Comparison of ENCODE assay signal across 15 cellular contexts in genomic region chr17:63023049-63023448, GRCh38.
DNase-seq lines count a peak whose midpoint lies in the region; ATAC-seq, FAIRE-seq and TF ChIP-seq lines count a peak whose summit lies in the region.
"Had no signal": no experiment of that assay in that cellular context is flagged by ENCODE, and none has a peak within 500 bp of the region (broad histone marks: within the 10 kb centered on the region; RNA-seq: fewer than 3 reads in every experiment).

No MANE protein-coding gene starts in this region.

- no peak for TF ChIP-seq CTCF in RWPE1 (conservative IDR thresholded peaks at IDR 0.05; ENCODE audit: low read depth)

- DNase-seq in HTR-8/SVneo (ENCODE audit: insufficient read length, low spot score) (no peak), RWPE1 (ENCODE audit: low spot score) (no peak), islet precursor cell (peak; percentile 63), NCI-H2196 treated with DMSO at 0.1 percent for 48 hours (lab: John Stamatoyannopoulos, UW; ENCODE audit: unreplicated experiment) (no peak), DMS153 treated with DMSO at 0.1 percent for 48 hours (lab: John Stamatoyannopoulos, UW; ENCODE audit: unreplicated experiment) (no peak)
- DNase-seq: CD8-positive, alpha-beta T cell; COR-L47; DMS153; GF-D8; GM23248; H7 had no signal

- no peak for ATAC-seq in HG03196 (IDR thresholded peaks at IDR 0.05; ENCODE audit: unreplicated experiment)
- ATAC-seq: CD8-positive, alpha-beta T cell; HepG2 had no signal

- H3K27ac ChIP-seq in RWPE1, result peak overlapping the region; percentile 33
- H3K27ac ChIP-seq: A549, GM23248 had no signal

- CTCF ChIA-PET in RWPE1 (lab: Yijun Ruan, JAX), result no interaction called here

- peak; percentile 51 for FAIRE-seq in HTR-8/SVneo (lab: Jason Lieb, UNC)
- FAIRE-seq: A549, D721Med, HepG2 had no signal

- POLR2A ChIA-PET in RWPE1 (lab: Yijun Ruan, JAX; ENCODE audit: low non-redundant PET), result no interaction called here
